11 cellular contexts compared by ENCODE assay signal in the genomic region with DNA sequence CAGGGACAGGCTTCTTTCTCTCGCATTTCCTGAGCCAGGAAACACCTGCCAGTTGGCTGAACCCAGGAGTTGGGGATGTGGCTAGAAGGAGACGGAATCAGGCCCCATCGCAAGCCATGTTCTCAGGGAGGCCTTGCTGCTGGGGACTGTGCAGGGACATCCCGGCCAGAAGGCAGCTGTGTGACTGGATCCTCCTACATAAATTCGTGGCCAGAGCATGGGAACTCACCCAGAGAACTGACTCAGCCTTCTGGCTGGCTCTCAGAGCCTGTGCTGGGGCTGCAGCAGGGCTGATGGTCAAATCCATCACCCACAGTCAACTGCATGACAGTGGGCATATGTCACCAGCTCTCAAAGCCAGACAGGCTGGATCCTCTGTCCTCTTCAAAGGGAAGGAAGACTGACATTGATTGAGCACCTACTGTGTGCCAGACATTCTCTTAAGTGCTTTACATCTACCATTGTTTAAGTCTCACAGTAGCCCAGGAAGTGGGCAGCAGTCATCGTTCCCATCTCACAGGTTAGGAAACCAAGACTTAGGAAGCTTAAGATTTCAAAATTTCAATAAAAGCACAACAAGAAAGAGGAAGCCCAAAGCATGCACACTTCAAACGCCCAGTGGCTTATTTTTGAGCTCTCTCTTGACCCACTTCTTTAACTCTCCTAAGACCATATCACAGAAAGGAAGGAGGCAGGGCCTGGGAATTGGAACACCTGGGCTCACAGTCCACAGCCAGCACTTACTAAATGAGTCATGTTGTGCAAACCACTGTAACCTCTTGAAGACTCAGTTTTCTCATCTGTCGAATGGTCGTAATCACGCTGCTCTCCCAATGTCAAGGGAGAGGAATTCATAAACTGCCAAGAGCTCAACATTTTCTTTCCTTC. TPM values are rescaled to one million over a fixed set of nuclear protein-coding genes. Genes with fewer than 3 reads are reported as not detected.
DNase-seq lines count a peak whose midpoint lies in the region; ATAC-seq and TF ChIP-seq lines count a peak whose summit lies in the region.
"Had no signal": no experiment of that assay in that cellular context is flagged by ENCODE, and none has a peak within 500 bp of the region (broad histone marks: within the 10 kb centered on the region; RNA-seq: fewer than 3 reads in every experiment).

No MANE protein-coding gene starts in this region.

- intact Hi-C loops in testis (cut with DNase I; ENCODE audit: low total_unique reads) = no loop called here
- intact Hi-C loops in activated CD4-positive, alpha-beta memory T cell treated with anti-CD3 and anti-CD28 coated beads for 36 hours (cut with micrococcal nuclease) = no loop called here

- no peak overlapping the region for H3K27ac Mint-ChIP-seq in activated CD4-positive, alpha-beta memory T cell treated with anti-CD3 and anti-CD28 coated beads for 36 hours
- H3K27ac Mint-ChIP-seq: activated T-helper 1 cell treated with anti-CD3 and anti-CD28 coated beads, Interleukin-12 subunit alpha, Interleukin-12 subunit beta, Interleukin-2, Interleukin-4 antibody, amounts not matched to agents 30 ng/mL and 10 ng/mL and 1 ng/mL, durations not matched to agents 14 hours and 24 hours and 36 hours had no signal

- 73% methylated on average over 7 of the region's 10 CpGs for WGBS in SK-N-SH (ENCODE audit: low lambda C conversion rate)
- 56 to 71% methylated on average over 10 of the region's 10 CpGs for WGBS in testis, 2 donors

- no peak for DNase-seq in SK-N-SH
- DNase-seq in RPMI8226 = peak; percentile 61
- DNase-seq in fibroblast of villous mesenchyme (ENCODE audit: low read depth) = peak; percentile 22
- DNase-seq in testis = peak; percentile 34
- no peak for DNase-seq in NCI-H146 (lab: John Stamatoyannopoulos, UW)
- no peak for DNase-seq in activated CD4-positive, alpha-beta memory T cell treated with anti-CD3 and anti-CD28 coated beads for 36 hours
- no peak for DNase-seq in OCI-M1 (lab: John Stamatoyannopoulos, UW)
- DNase-seq: midbrain had no signal

- no peak for TF ChIP-seq EP300 in SK-N-SH (IDR thresholded peaks at IDR 0.05; ENCODE audit: borderline replicate concordance in 1 of 2, low read depth in 1 of 2, low read length in 1 of 2)

- H3F3A ChIP-seq in SK-N-SH (replicated peaks; ENCODE audit: insufficient read depth) = no peaks in the 10 kb centered on the region

- POLR2A ChIA-PET in SK-N-SH (lab: Yijun Ruan, JAX) = no interaction called here
- POLR2A ChIA-PET in activated CD4-positive, alpha-beta memory T cell treated with anti-CD3 and anti-CD28 coated beads for 36 hours (lab: Charles Lee) = no interaction called here

- no peaks in the 10 kb centered on the region for H3K4me1 Mint-ChIP-seq in activated CD4-positive, alpha-beta memory T cell treated with anti-CD3 and anti-CD28 coated beads for 36 hours (ENCODE audit: low read depth)
- H3K4me1 Mint-ChIP-seq: central memory CD8-positive, alpha-beta T cell had no signal

- H4K20me1 ChIP-seq in SK-N-SH (ENCODE audit: insufficient read depth) = no peaks in the 10 kb centered on the region

- H3K27me3 ChIP-seq in SK-N-SH (ENCODE audit: insufficient read depth) = no peaks in the 10 kb centered on the region; the same call in 1 of the 2 replicates
- no peaks in the 10 kb centered on the region for H3K27me3 ChIP-seq in testis

- H3K9me3 Mint-ChIP-seq in activated CD4-positive, alpha-beta memory T cell treated with anti-CD3 and anti-CD28 coated beads for 36 hours = peaks cover 3% of the 10 kb centered on the region
- H3K9me3 Mint-ChIP-seq: activated T-helper 1 cell treated with anti-CD3 and anti-CD28 coated beads, Interleukin-12 subunit alpha, Interleukin-12 subunit beta, Interleukin-2, Interleukin-4 antibody, amounts not matched to agents 30 ng/mL and 10 ng/mL and 1 ng/mL, durations not matched to agents 14 hours and 24 hours and 36 hours; central memory CD8-positive, alpha-beta T cell had no signal

- H2AFZ ChIP-seq in SK-N-SH (ENCODE audit: low read depth) = no peak overlapping the region

- H3K9ac ChIP-seq in SK-N-SH = no peak overlapping the region

- no peak for TF ChIP-seq POLR2A in testis (IDR thresholded peaks at IDR 0.05)

- H3K36me3 Mint-ChIP-seq in activated CD4-positive, alpha-beta memory T cell treated with anti-CD3 and anti-CD28 coated beads for 36 hours = no peaks in the 10 kb centered on the region

- no peak for TF ChIP-seq RAD21 in SK-N-SH (IDR thresholded peaks at IDR 0.05; ENCODE audit: low read length)

- H3K27ac ChIP-seq in SK-N-SH (ENCODE audit: low read depth in 2 of 2, low read length in 1 of 2) = no peak overlapping the region
- H3K27ac ChIP-seq in testis = no peak overlapping the region

- H3K4me1 ChIP-seq in SK-N-SH (ENCODE audit: control insufficient read depth in 1 of 2, insufficient read depth in 2 of 2, low read depth in 1 of 2, low read length in 1 of 2) = no peaks in the 10 kb centered on the region
- H3K4me1 ChIP-seq in testis = no peaks in the 10 kb centered on the region

- peaks cover 32% of the 10 kb centered on the region for H3K27me3 Mint-ChIP-seq in activated CD4-positive, alpha-beta memory T cell treated with anti-CD3 and anti-CD28 coated beads for 36 hours

- TF ChIP-seq CTCF in SK-N-SH (IDR thresholded peaks at IDR 0.05) = no peak
- no peak for TF ChIP-seq CTCF in fibroblast of villous mesenchyme (IDR thresholded peaks at IDR 0.05; ENCODE audit: insufficient read depth, low read depth, low read length)
- no peak for TF ChIP-seq CTCF in testis (IDR thresholded peaks at IDR 0.05)

- no peak overlapping the region for H3K4me3 ChIP-seq in SK-N-SH (ENCODE audit: low read depth in 2 of 2, low read length in 1 of 2)
- H3K4me3 ChIP-seq in fibroblast of villous mesenchyme (ENCODE audit: low read depth, low read length) = no peak overlapping the region
- no peak overlapping the region for H3K4me3 ChIP-seq in testis

- peak; percentile 45; the same call in 2 of the 3 replicates for ATAC-seq in SK-N-SH treated with all-trans-retinoic acid at 6 μM for 48 hours

- H3K9me3 ChIP-seq in SK-N-SH (no peaks in the 10 kb centered on the region), testis (no peaks in the 10 kb centered on the region)

- no peak overlapping the region for H3K4me2 ChIP-seq in SK-N-SH

- CTCF ChIA-PET in SK-N-SH (lab: Yijun Ruan, JAX) = interaction anchor here (1.0 to 1.2 kb wide), 2 partner anchors 23 to 39 kb away, joined by 3 read pairs; no protein-coding TSS in a partner anchor
- CTCF ChIA-PET in activated CD4-positive, alpha-beta memory T cell treated with anti-CD3 and anti-CD28 coated beads for 36 hours (lab: Charles Lee) = interaction anchor here (0.7 kb wide), 1 partner anchor 8 kb away, joined by 7 read pairs; no protein-coding TSS in a partner anchor

- H3K36me3 ChIP-seq in SK-N-SH (replicated peaks in 1 of 2; ENCODE audit: control insufficient read depth in 1 of 2, insufficient read depth in 2 of 2, low read length in 1 of 2) (no peaks in the 10 kb centered on the region), testis (ENCODE audit: low read depth, missing control alignments) (no peaks in the 10 kb centered on the region)

- no peaks in the 10 kb centered on the region for H3K79me2 ChIP-seq in SK-N-SH (ENCODE audit: insufficient read depth)

- no peaks in the 10 kb centered on the region for H3K9me2 ChIP-seq in SK-N-SH

- no peak overlapping the region for H3K4me3 Mint-ChIP-seq in activated CD4-positive, alpha-beta memory T cell treated with anti-CD3 and anti-CD28 coated beads for 36 hours
- H3K4me3 Mint-ChIP-seq: activated T-helper 1 cell treated with anti-CD3 and anti-CD28 coated beads, Interleukin-12 subunit alpha, Interleukin-12 subunit beta, Interleukin-2, Interleukin-4 antibody, amounts not matched to agents 30 ng/mL and 10 ng/mL and 1 ng/mL, durations not matched to agents 14 hours and 24 hours and 36 hours; central memory CD8-positive, alpha-beta T cell had no signal

TF ChIP-seq in SK-N-SH, 30 proteins besides CTCF, POLR2A, EP300 and RAD21 (continues in another document):
- no peak for TF ChIP-seq TEAD4 (IDR thresholded peaks at IDR 0.05; ENCODE audit: borderline replicate concordance, insufficient read depth)
- TF ChIP-seq, protein P1, sequence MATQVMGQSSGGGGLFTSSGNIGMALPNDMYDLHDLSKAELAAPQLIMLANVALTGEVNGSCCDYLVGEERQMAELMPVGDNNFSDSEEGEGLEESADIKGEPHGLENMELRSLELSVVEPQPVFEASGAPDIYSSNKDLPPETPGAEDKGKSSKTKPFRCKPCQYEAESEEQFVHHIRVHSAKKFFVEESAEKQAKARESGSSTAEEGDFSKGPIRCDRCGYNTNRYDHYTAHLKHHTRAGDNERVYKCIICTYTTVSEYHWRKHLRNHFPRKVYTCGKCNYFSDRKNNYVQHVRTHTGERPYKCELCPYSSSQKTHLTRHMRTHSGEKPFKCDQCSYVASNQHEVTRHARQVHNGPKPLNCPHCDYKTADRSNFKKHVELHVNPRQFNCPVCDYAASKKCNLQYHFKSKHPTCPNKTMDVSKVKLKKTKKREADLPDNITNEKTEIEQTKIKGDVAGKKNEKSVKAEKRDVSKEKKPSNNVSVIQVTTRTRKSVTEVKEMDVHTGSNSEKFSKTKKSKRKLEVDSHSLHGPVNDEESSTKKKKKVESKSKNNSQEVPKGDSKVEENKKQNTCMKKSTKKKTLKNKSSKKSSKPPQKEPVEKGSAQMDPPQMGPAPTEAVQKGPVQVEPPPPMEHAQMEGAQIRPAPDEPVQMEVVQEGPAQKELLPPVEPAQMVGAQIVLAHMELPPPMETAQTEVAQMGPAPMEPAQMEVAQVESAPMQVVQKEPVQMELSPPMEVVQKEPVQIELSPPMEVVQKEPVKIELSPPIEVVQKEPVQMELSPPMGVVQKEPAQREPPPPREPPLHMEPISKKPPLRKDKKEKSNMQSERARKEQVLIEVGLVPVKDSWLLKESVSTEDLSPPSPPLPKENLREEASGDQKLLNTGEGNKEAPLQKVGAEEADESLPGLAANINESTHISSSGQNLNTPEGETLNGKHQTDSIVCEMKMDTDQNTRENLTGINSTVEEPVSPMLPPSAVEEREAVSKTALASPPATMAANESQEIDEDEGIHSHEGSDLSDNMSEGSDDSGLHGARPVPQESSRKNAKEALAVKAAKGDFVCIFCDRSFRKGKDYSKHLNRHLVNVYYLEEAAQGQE (IDR thresholded peaks at IDR 0.05; ENCODE audit: low read depth, low read length) = no peak

RNA-seq across cellular contexts. Expression of a gene that starts 30.9 kb away (rescaled TPM):
- polyA plus RNA-seq in SK-N-SH (2012; rRNA removed) = 0.03 TPM in 1 of 2 replicates, not detected in the other
- 0.01 TPM in 2 replicates for polyA plus RNA-seq in SK-N-SH (2012; cell fraction: cytosol; rRNA removed)
- polyA plus RNA-seq in SK-N-SH (2012; cell fraction: nucleus; rRNA removed) = not detected in 2 replicates
- total RNA-seq in fibroblast of villous mesenchyme = not detected in 2 replicates
- under 1 TPM in 1 of 2 donors, not detected in 1; 0.19 TPM for total RNA-seq in testis
- not detected for polyA plus RNA-seq in testis (ENCODE audit: insufficient read depth, low read depth, low replicate concordance)
- not detected for total RNA-seq in activated CD4-positive, alpha-beta memory T cell treated with anti-CD3 and anti-CD28 coated beads for 36 hours
- total RNA-seq: activated T-helper 1 cell treated with anti-CD3 and anti-CD28 coated beads, Interleukin-12 subunit alpha, Interleukin-12 subunit beta, Interleukin-2, Interleukin-4 antibody, amounts not matched to agents 30 ng/mL and 10 ng/mL and 1 ng/mL, durations not matched to agents 14 hours and 24 hours and 36 hours had no signal

RNA-seq across cellular contexts. Expression of a gene that starts 41.5 kb away (rescaled TPM):
- polyA plus RNA-seq in SK-N-SH (2012; rRNA removed) (29.4 and 31.5 TPM in 2 replicates), testis (ENCODE audit: insufficient read depth, low read depth, low replicate concordance) (56.3 TPM)
- 17.5 and 19.3 TPM in 2 replicates for polyA plus RNA-seq in SK-N-SH (2012; cell fraction: cytosol; rRNA removed)
- polyA plus RNA-seq in SK-N-SH (2012; cell fraction: nucleus; rRNA removed) = 99.3 and 119 TPM in 2 replicates
- total RNA-seq in fibroblast of villous mesenchyme (16.0 and 24.5 TPM in 2 replicates), testis (10 to 100 TPM; 28.2 to 32.4 TPM)
- total RNA-seq in activated CD4-positive, alpha-beta memory T cell treated with anti-CD3 and anti-CD28 coated beads for 36 hours = 10 to 100 TPM; 27.9 to 32.1 TPM

Comparison
In these comparisons a context has a peak if more than half of its experiments do, and no peak if none do; other contexts are left out.
1. DNase-seq: peak in RPMI8226 (single experiment), fibroblast of villous mesenchyme (single experiment) and testis (single experiment); none in SK-N-SH (single experiment), NCI-H146 (single experiment), activated CD4-positive, alpha-beta memory T cell treated with anti-CD3 and anti-CD28 coated beads for 36 hours (single experiment) and OCI-M1 (single experiment).